In the genomic region with DNA sequence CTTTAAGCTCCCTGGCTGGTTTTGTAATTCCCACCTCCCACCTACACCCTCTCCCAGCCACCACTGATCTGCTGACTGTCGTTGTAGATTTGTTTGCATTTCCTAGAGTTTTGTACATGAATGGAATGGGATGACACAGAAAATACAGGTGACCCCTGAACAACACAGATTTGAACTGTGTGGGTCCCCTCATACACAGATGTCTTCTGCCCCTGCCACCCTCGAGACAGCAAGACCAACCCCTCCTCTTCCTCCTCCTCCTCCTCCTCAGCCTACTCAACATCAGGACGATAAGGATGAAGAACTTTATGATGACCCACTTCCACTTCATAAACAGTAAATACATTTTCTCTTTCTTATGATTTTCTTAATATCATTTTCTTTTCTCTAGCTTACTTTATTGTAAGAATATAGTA, we compare ENCODE assay signal across 26 cellular contexts. TPM values are rescaled to one million over a fixed set of nuclear protein-coding genes. Genes with fewer than 3 reads are reported as not detected.
A peak's percentile ranks its signal among the peaks of the same experiment; 100 is the strongest.
DNase-seq lines count a peak whose midpoint lies in the region; ATAC-seq and TF ChIP-seq lines count a peak whose summit lies in the region.
"Had no signal": no experiment of that assay in that cellular context is flagged by ENCODE, and none has a peak within 500 bp of the region (broad histone marks: within the 10 kb centered on the region; RNA-seq: fewer than 3 reads in every experiment).

No MANE protein-coding gene starts in this region.

- H3K27me3 Mint-ChIP-seq in stimulated activated naive CD8-positive, alpha-beta T cell treated with anti-CD3 and anti-CD28 coated beads, Interleukin-15, amount 100 ng/mL, for 72 hours = no peaks in the 10 kb centered on the region

- H3K27me3 ChIP-seq in mucosa of rectum (ENCODE audit: control insufficient read depth in 2 of 2, insufficient read depth in 2 of 2, low read length in 2 of 2) = no peaks in the 10 kb centered on the region
- no peaks in the 10 kb centered on the region for H3K27me3 ChIP-seq in vagina
- H3K27me3 ChIP-seq: brain microvascular endothelial cell, heart right ventricle had no signal

- H3K9me3 Mint-ChIP-seq in stimulated activated naive CD8-positive, alpha-beta T cell treated with anti-CD3 and anti-CD28 coated beads, Interleukin-15, amount 100 ng/mL, for 72 hours = no peaks in the 10 kb centered on the region
- H3K9me3 Mint-ChIP-seq: GM23338 had no signal

- H3K4me3 Mint-ChIP-seq in stimulated activated naive CD8-positive, alpha-beta T cell treated with anti-CD3 and anti-CD28 coated beads, Interleukin-15, amount 100 ng/mL, for 72 hours = no peak overlapping the region
- H3K4me3 Mint-ChIP-seq: activated CD8-positive, alpha-beta T cell treated with anti-CD3 and anti-CD28 coated beads, Interleukin-2, amount 10 ng/mL, durations not matched to agents 7 days and 5 days; GM23338; WTC11 had no signal

- TF ChIP-seq POLR2A in vagina (IDR thresholded peaks at IDR 0.05) = no peak

- no peaks in the 10 kb centered on the region for H3K9me3 ChIP-seq in mucosa of rectum (ENCODE audit: control insufficient read depth in 2 of 2, low read length in 2 of 2)
- H3K9me3 ChIP-seq in vagina = no peaks in the 10 kb centered on the region

- H3K4me1 Mint-ChIP-seq in stimulated activated naive CD8-positive, alpha-beta T cell treated with anti-CD3 and anti-CD28 coated beads, Interleukin-15, amount 100 ng/mL, for 72 hours = peaks cover 57% of the 10 kb centered on the region

- intact Hi-C loops in vagina (cut with DNase I) = no loop called here

- TF ChIP-seq CTCF in vagina (IDR thresholded peaks at IDR 0.05) = no peak

- H3K36me3 ChIP-seq in mucosa of rectum (ENCODE audit: control insufficient read depth in 2 of 2, insufficient read depth in 2 of 2, low read length in 2 of 2) (no peaks in the 10 kb centered on the region), vagina (no peaks in the 10 kb centered on the region)
- H3K36me3 ChIP-seq: brain microvascular endothelial cell had no signal

- ATAC-seq in stimulated activated naive CD8-positive, alpha-beta T cell treated with anti-CD3 and anti-CD28 coated beads, Interleukin-15, amount 100 ng/mL, for 72 hours = no peak
- no peak for ATAC-seq in stimulated activated naive CD8-positive, alpha-beta T cell treated with anti-CD3 and anti-CD28 coated beads, Interleukin-15, Interleukin-2, amounts not matched to agents 100 U/mL and 50 U/mL, for 24 hours
- ATAC-seq: activated CD8-positive, alpha-beta T cell treated with anti-CD3 and anti-CD28 coated beads, Interleukin-2, amount 10 ng/mL, durations not matched to agents 7 days and 5 days; GM23338; heart right ventricle; left cardiac atrium; SK-N-SH treated with all-trans-retinoic acid at 6 μM for 48 hours; WTC11 had no signal

- H3K4me3 ChIP-seq in mucosa of rectum (ENCODE audit: low read length in 2 of 2) (peak overlapping the region; percentile 3 to 20), vagina (no peak overlapping the region)
- H3K4me3 ChIP-seq: GM23338, heart right ventricle had no signal

- peak overlapping the region; percentile 52 to 90 for H3K27ac Mint-ChIP-seq in stimulated activated naive CD8-positive, alpha-beta T cell treated with anti-CD3 and anti-CD28 coated beads, Interleukin-15, amount 100 ng/mL, for 72 hours
- H3K27ac Mint-ChIP-seq: GM23338, WTC11 had no signal

- H3K9ac ChIP-seq in mucosa of rectum (ENCODE audit: low read depth in 1 of 2, low read length in 2 of 2) = no peak overlapping the region

- peak overlapping the region in 1 of 2 donors; percentile 17 for H3K27ac ChIP-seq in mucosa of rectum (ENCODE audit: low read depth in 2 of 2, low read length in 2 of 2)
- peak overlapping the region; percentile 3 for H3K27ac ChIP-seq in vagina
- H3K27ac ChIP-seq: brain microvascular endothelial cell, heart right ventricle had no signal

- DNase-seq in stimulated activated naive CD8-positive, alpha-beta T cell treated with anti-CD3 and anti-CD28 coated beads, Interleukin-15, amount 100 ng/mL, for 72 hours = no peak
- no peak for DNase-seq in stimulated activated naive CD8-positive, alpha-beta T cell treated with anti-CD3 and anti-CD28 coated beads, Interleukin-15, Interleukin-2, amounts not matched to agents 100 U/mL and 50 U/mL, for 24 hours
- peak; percentile 43 for DNase-seq in NCI-H526 treated with DMSO at 0.1 percent for 48 hours (lab: John Stamatoyannopoulos, UW)
- no peak for DNase-seq in vagina (ENCODE audit: extremely low spot score in 2 of 2)
- DNase-seq in NCI-H1092 (lab: John Stamatoyannopoulos, UW) = no peak
- no peak for DNase-seq in amygdala (lab: John Stamatoyannopoulos, UW)
- no peak for DNase-seq in NCI-H748 (lab: John Stamatoyannopoulos, UW; ENCODE audit: unreplicated experiment)
- DNase-seq: activated CD8-positive, alpha-beta T cell treated with anti-CD3 and anti-CD28 coated beads, Interleukin-2, amount 10 ng/mL, durations not matched to agents 7 days and 5 days; activated naive CD4-positive, alpha-beta T cell; activated T-cell treated with anti-CD3 and anti-CD28 coated beads, Interleukin-2, amount 50 U/mL, for 1 hour; brain microvascular endothelial cell; effector CD8-positive, alpha-beta T cell; erythroblast; GF-D8; heart right ventricle; left cardiac atrium; NCI-H1694 treated with DMSO at 0.1 percent for 48 hours; NCI-H82; nucleus accumbens; OCI-M1; stimulated activated naive CD4-positive, alpha-beta T cell; T1000 had no signal

- peaks cover 54 to 63% of the 10 kb centered on the region in 2 donors for H3K4me1 ChIP-seq in mucosa of rectum (ENCODE audit: control insufficient read depth in 2 of 2, insufficient read depth in 2 of 2, low read length in 2 of 2)
- peaks cover 71% of the 10 kb centered on the region for H3K4me1 ChIP-seq in vagina

RNA-seq across cellular contexts. Expression of gene SYNE3, which starts 28.8 kb away (rescaled TPM):
- total RNA-seq in vagina = 27.0 TPM

RNA-seq across cellular contexts. Expression of gene GLRX5, which starts 47.2 kb away (rescaled TPM):
- total RNA-seq in vagina = 20.4 TPM

Comparison
In these comparisons a context has a peak if more than half of its experiments do, and no peak if none do; other contexts are left out.
1. H3K4me3 ChIP-seq: peak in mucosa of rectum (2 of 2); none in vagina (0 of 2).